ENCODE assay signal across 1 cellular context in genomic region chr12:121288158-121288848, GRCh38.
TF ChIP-seq lines count a peak whose summit lies in the region.

No MANE protein-coding gene starts in this region.

TF ChIP-seq in GM23338, 12 proteins besides CTCF, POLR2A, EP300 and RAD21 (continued from another document):
- TF ChIP-seq ETS1 (IDR thresholded peaks at IDR 0.05) (no peak), JUNB (IDR thresholded peaks at IDR 0.05; ENCODE audit: unreplicated experiment) (no peak), REST (IDR thresholded peaks at IDR 0.05; ENCODE audit: unreplicated experiment) (no peak), ZNF114 (CRISPR knock-in tag; IDR thresholded peaks at IDR 0.05) (no peak), ZNF331 (CRISPR knock-in tag; IDR thresholded peaks at IDR 0.05; ENCODE audit: low read depth) (no peak), EZH2phosphoT487 (IDR thresholded peaks at IDR 0.05; ENCODE audit: unreplicated experiment) (no peak), POLR2AphosphoS5 (IDR thresholded peaks at IDR 0.05; ENCODE audit: low read depth) (no peak), EZH2 (IDR thresholded peaks at IDR 0.05; ENCODE audit: low read depth, unreplicated experiment) (no peak)
